ENCODE assay signal across 8 cellular contexts in the genomic region with DNA sequence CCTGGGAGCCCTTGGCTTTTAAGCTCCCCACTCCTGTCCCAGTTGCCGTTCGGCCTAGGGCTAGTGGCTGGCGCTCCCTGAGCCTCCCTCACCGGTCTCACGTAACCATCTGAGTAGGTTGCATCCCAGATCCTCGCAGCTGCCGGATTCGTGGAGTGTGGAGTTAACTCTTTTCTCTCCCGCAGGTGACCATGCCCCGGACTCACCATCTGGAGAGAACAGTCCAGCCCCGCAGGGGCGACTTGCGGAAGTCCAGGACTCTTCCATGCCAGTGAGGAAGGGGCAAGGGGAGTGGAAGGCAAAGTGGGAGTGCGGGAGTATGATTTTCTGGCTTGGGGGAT. TPM values are rescaled to one million over a fixed set of nuclear protein-coding genes. Genes with fewer than 3 reads are reported as not detected.
DNase-seq lines count a peak whose midpoint lies in the region; ATAC-seq, FAIRE-seq and TF ChIP-seq lines count a peak whose summit lies in the region.

No MANE protein-coding gene starts in this region.

- no peaks in the 10 kb centered on the region for H3K27me3 Mint-ChIP-seq in activated CD8-positive, alpha-beta memory T cell treated with anti-CD3 and anti-CD28 coated beads, Interleukin-2, amount 10 ng/mL, durations not matched to agents 7 days and 5 days

- peak overlapping the region; percentile 95 for H3K4me3 ChIP-seq in K562
- peak overlapping the region; percentile 78 to 96 for H3K4me3 ChIP-seq in left lung
- H3K4me3 ChIP-seq in tibial artery = peak overlapping the region; percentile 84 to 99

- intact Hi-C loops in K562 (cut with micrococcal nuclease) = no loop called here
- intact Hi-C loops in left lung (cut with DNase I) = no loop called here
- intact Hi-C loops in tibial artery (cut with DNase I; ENCODE audit: low total_unique reads) = no loop called here

- H3K27ac ChIP-seq in K562 (ENCODE audit: extremely low read depth, low read depth, low read length) (peak overlapping the region; percentile 96), left lung (peak overlapping the region; percentile 95 to 99), tibial artery (peak overlapping the region; percentile 97 to 98)

- H3K9me3 ChIP-seq in K562 (replicated peaks; ENCODE audit: control insufficient read depth, insufficient read depth, low read depth, low read length) = no peaks in the 10 kb centered on the region
- no peaks in the 10 kb centered on the region for H3K9me3 ChIP-seq in left lung
- no peaks in the 10 kb centered on the region for H3K9me3 ChIP-seq in tibial artery

- 2% methylated on average over 14 of the region's 14 CpGs for WGBS in K562 (ENCODE audit: insufficient coverage, low coverage, missing lambda C conversion rate)

- TF ChIP-seq CTCF in K562 (IDR thresholded peaks at IDR 0.05 in 2 of 3, conservative IDR thresholded peaks at IDR 0.05 in 1 of 3; ENCODE audit: insufficient read depth in 2 of 3, low read depth in 1 of 3, low read length in 3 of 3) = no peak
- TF ChIP-seq CTCF in left lung (IDR thresholded peaks at IDR 0.05) = no peak
- no peak for TF ChIP-seq CTCF in tibial artery (IDR thresholded peaks at IDR 0.05)

- peak overlapping the region; percentile 99 for H3K27ac Mint-ChIP-seq in activated CD8-positive, alpha-beta memory T cell treated with anti-CD3 and anti-CD28 coated beads, Interleukin-2, amount 10 ng/mL, durations not matched to agents 7 days and 5 days

- H3K4me1 ChIP-seq in K562 (replicated peaks in 1 of 2; ENCODE audit: control insufficient read depth in 2 of 2, insufficient read depth in 2 of 2, low read length in 2 of 2) (peaks cover 13 to 76% of the 10 kb centered on the region in 2 experiments), left lung (peaks cover 15 to 55% of the 10 kb centered on the region in 2 donors), tibial artery (peaks cover 0 to 36% (median 28%) of the 10 kb centered on the region in 4 donors)

- DNase-seq in activated CD8-positive, alpha-beta memory T cell treated with anti-CD3 and anti-CD28 coated beads, Interleukin-2, amount 10 ng/mL, durations not matched to agents 7 days and 5 days = no peak
- no peak for DNase-seq in activated CD8-positive, alpha-beta memory T cell treated with anti-CD3 and anti-CD28 coated beads for 24 hours
- DNase-seq in K562 (ENCODE audit: extremely low read depth in 1 of 4, low spot score in 3 of 4) = peak in 1 of 4 experiments; percentile 29
- no peak for DNase-seq in left lung
- peak in 1 of 2 donors; percentile 20 for DNase-seq in tibial artery
- DNase-seq in NCI-H2081 treated with DMSO at 0.1 percent for 48 hours (lab: John Stamatoyannopoulos, UW) = no peak
- DNase-seq in EL = no peak
- no peak for DNase-seq in activated effector memory CD4-positive, alpha-beta T cell treated with anti-CD3 and anti-CD28 coated beads, Interleukin-2, amount 50 U/mL, for 16 hours

- H3K36me3 ChIP-seq in K562 (ENCODE audit: control insufficient read depth, insufficient read depth, low read length) (peaks cover 57% of the 10 kb centered on the region), left lung (peaks cover 0 to 47% of the 10 kb centered on the region in 2 donors), tibial artery (peaks cover 38 to 46% (median 41%) of the 10 kb centered on the region in 3 donors)

- H3K36me3 Mint-ChIP-seq in activated CD8-positive, alpha-beta memory T cell treated with anti-CD3 and anti-CD28 coated beads, Interleukin-2, amount 10 ng/mL, durations not matched to agents 7 days and 5 days = peaks cover 37% of the 10 kb centered on the region

- peaks cover 45% of the 10 kb centered on the region for H3K79me2 ChIP-seq in K562 (ENCODE audit: control insufficient read depth, insufficient read depth, low read length)

- peak overlapping the region; percentile 32 for H2AFZ ChIP-seq in K562 (ENCODE audit: low read depth, low read length)

- H3K4me1 Mint-ChIP-seq in activated CD8-positive, alpha-beta memory T cell treated with anti-CD3 and anti-CD28 coated beads, Interleukin-2, amount 10 ng/mL, durations not matched to agents 7 days and 5 days = peaks cover 35% of the 10 kb centered on the region

- TF ChIP-seq POLR2A in K562 (conservative IDR thresholded peaks at IDR 0.05) = no peak

- no peak for TF ChIP-seq RAD21 in K562 (CRISPR knock-in tag; conservative IDR thresholded peaks at IDR 0.05 in 1 of 2, IDR thresholded peaks at IDR 0.05 in 1 of 2)

- H3K9ac ChIP-seq in K562 (ENCODE audit: insufficient read depth in 1 of 2, low read depth in 2 of 2, low read length in 2 of 2) = peak overlapping the region; percentile 99 to 100

- in situ Hi-C loops in K562 (cut with MboI) = no loop called here

- H3K9me1 ChIP-seq in K562 (ENCODE audit: control insufficient read depth, insufficient read depth, low read length) = peaks cover 3% of the 10 kb centered on the region

- no peak for ATAC-seq in activated CD8-positive, alpha-beta memory T cell treated with anti-CD3 and anti-CD28 coated beads, Interleukin-2, amount 10 ng/mL, durations not matched to agents 7 days and 5 days
- ATAC-seq in K562 (no peak), left lung (no peak)

- CTCF ChIA-PET in activated CD8-positive, alpha-beta memory T cell treated with anti-CD3 and anti-CD28 coated beads, Interleukin-2, amount 10 ng/mL, durations not matched to agents 7 days and 5 days (lab: Charles Lee) = interaction anchor here (0.7 to 27.4 kb wide), 14 partner anchors 9 to 198 kb away, joined by 3 to 710 read pairs (median 4); a partner anchor contains a TSS
- CTCF ChIA-PET in K562 (lab: Yijun Ruan, JAX; ENCODE audit: low intra/inter-chr PET ratio) = no interaction called here

- POLR2A ChIA-PET in K562 (lab: Yijun Ruan, JAX) = interaction anchor here (0.7 to 5.6 kb wide), 12 partner anchors 8 to 788 kb away, joined by 3 to 151 read pairs (median 4); a partner anchor contains a TSS

- peaks cover 13% of the 10 kb centered on the region for H4K20me1 ChIP-seq in K562 (replicated peaks; ENCODE audit: control insufficient read depth, insufficient read depth, low read length)

- H3K4me2 ChIP-seq in K562 (ENCODE audit: insufficient read depth, low read length) = peak overlapping the region; percentile 95

- no peaks in the 10 kb centered on the region; a peak in 1 of 5 replicates for H3K27me3 ChIP-seq in K562 (ENCODE audit: control insufficient read depth in 2 of 2, insufficient read depth in 2 of 2, low read length in 2 of 2)
- H3K27me3 ChIP-seq in left lung = no peaks in the 10 kb centered on the region
- H3K27me3 ChIP-seq in tibial artery = no peaks in the 10 kb centered on the region

- H3K4me3 Mint-ChIP-seq in activated CD8-positive, alpha-beta memory T cell treated with anti-CD3 and anti-CD28 coated beads, Interleukin-2, amount 10 ng/mL, durations not matched to agents 7 days and 5 days = peak overlapping the region; percentile 91

- BruUV-seq in K562 (replicated peaks; lab: Mats Ljungman, UMichigan) = no TSS peak

- no peaks in the 10 kb centered on the region for H3K9me3 Mint-ChIP-seq in activated CD8-positive, alpha-beta memory T cell treated with anti-CD3 and anti-CD28 coated beads, Interleukin-2, amount 10 ng/mL, durations not matched to agents 7 days and 5 days (ENCODE audit: low read depth)

- no peak for TF ChIP-seq EP300 in K562 (IDR thresholded peaks at IDR 0.05; ENCODE audit: low read length)

- no peak for FAIRE-seq in K562 (lab: Jason Lieb, UNC)

RNA-seq across cellular contexts. Expression of a gene that starts 0.9 kb away (rescaled TPM):
- 100 to 1,000 TPM; 106 to 125 TPM for total RNA-seq in activated CD8-positive, alpha-beta memory T cell treated with anti-CD3 and anti-CD28 coated beads, Interleukin-2, amount 10 ng/mL, durations not matched to agents 7 days and 5 days
- total RNA-seq in K562 (2011; cell fraction: chromatin; rRNA removed; ENCODE audit: low replicate concordance) = 139 and 354 TPM in 2 replicates
- total RNA-seq in K562 (2011; cell fraction: nucleolus; rRNA removed) = 277 and 282 TPM in 2 replicates
- 171 and 194 TPM in 2 replicates for total RNA-seq in K562 (2011; cell fraction: nucleoplasm; rRNA removed)
- total RNA-seq in K562 (2014; rRNA removed) (79.4 and 95.8 TPM in 2 replicates), K562 (2014; rRNA removed; fragmentation: Illumina TruSeq; extraction: Trizol) (23.0 and 33.5 TPM in 2 replicates), K562 (2015; rRNA removed; fragmentation: Illumina TruSeq; extraction: Trizol) (53.5 and 55.8 TPM in 2 replicates), K562 (2021) (81.5 and 91.8 TPM in 2 replicates), left lung (10 to 100 TPM; 43.4 to 50.7 TPM)
- polyA plus RNA-seq in K562 (2011; rRNA removed) (51.8 and 69.9 TPM in 2 replicates), K562 (2014; fragmentation: Illumina TruSeq; extraction: Trizol) (53.7 and 62.8 TPM in 2 replicates), K562 (2014; fragmentation: Nextera tagmentation; extraction: Ambion mirVana) (10 to 100 TPM; 13.4 to 16.1 TPM), K562 (2014; rRNA removed) (103 and 118 TPM in 2 replicates)
- polyA plus RNA-seq in K562 (2011; cell fraction: cytosol; rRNA removed) = 33.2 and 41.5 TPM in 2 replicates
- 678 and 750 TPM in 2 replicates for polyA plus RNA-seq in K562 (2011; cell fraction: nucleus; rRNA removed)
- 97.9 and 190 TPM in 2 replicates for polyA plus RNA-seq in K562 (2012)
- 11.8 and 17.2 TPM in 2 replicates for polyA minus RNA-seq in K562 (2011; rRNA and poly(A)+ RNA removed)
- 19.5 and 23.5 TPM in 2 replicates for polyA minus RNA-seq in K562 (2011; cell fraction: cytosol; rRNA and poly(A)+ RNA removed)
- 123 and 135 TPM in 2 replicates for polyA minus RNA-seq in K562 (2011; cell fraction: nucleus; rRNA and poly(A)+ RNA removed)

RNA-seq across cellular contexts. Expression of a gene that starts 3.2 kb away (rescaled TPM):
- 1,000 to 10,000 TPM; 1,745 to 1,753 TPM for total RNA-seq in activated CD8-positive, alpha-beta memory T cell treated with anti-CD3 and anti-CD28 coated beads, Interleukin-2, amount 10 ng/mL, durations not matched to agents 7 days and 5 days
- 145 and 300 TPM in 2 replicates for total RNA-seq in K562 (2011; cell fraction: chromatin; rRNA removed; ENCODE audit: low replicate concordance)
- total RNA-seq in K562 (2011; cell fraction: nucleolus; rRNA removed) = 227 and 257 TPM in 2 replicates
- total RNA-seq in K562 (2011; cell fraction: nucleoplasm; rRNA removed) = 176 and 204 TPM in 2 replicates
- total RNA-seq in K562 (2014; rRNA removed) = 1,045 and 1,321 TPM in 2 replicates
- total RNA-seq in K562 (2014; rRNA removed; fragmentation: Illumina TruSeq; extraction: Trizol) = 570 and 664 TPM in 2 replicates
- 851 and 860 TPM in 2 replicates for total RNA-seq in K562 (2015; rRNA removed; fragmentation: Illumina TruSeq; extraction: Trizol)
- total RNA-seq in K562 (2021) = 891 and 919 TPM in 2 replicates
- 632 and 770 TPM in 2 replicates for polyA plus RNA-seq in K562 (2011; rRNA removed)
- polyA plus RNA-seq in K562 (2011; cell fraction: cytosol; rRNA removed) = 894 and 1,220 TPM in 2 replicates
- polyA plus RNA-seq in K562 (2011; cell fraction: nucleus; rRNA removed) = 307 TPM in 2 replicates
- 903 and 977 TPM in 2 replicates for polyA plus RNA-seq in K562 (2012)
- polyA plus RNA-seq in K562 (2014; fragmentation: Illumina TruSeq; extraction: Trizol) = 1,101 and 1,325 TPM in 2 replicates
- 100 to 1,000 TPM; 105 to 222 TPM for polyA plus RNA-seq in K562 (2014; fragmentation: Nextera tagmentation; extraction: Ambion mirVana)
- polyA plus RNA-seq in K562 (2014; rRNA removed) = 859 and 956 TPM in 2 replicates
- polyA minus RNA-seq in K562 (2011; rRNA and poly(A)+ RNA removed) = 971 and 1,022 TPM in 2 replicates
- 560 and 642 TPM in 2 replicates for polyA minus RNA-seq in K562 (2011; cell fraction: cytosol; rRNA and poly(A)+ RNA removed)
- 107 and 193 TPM in 2 replicates for polyA minus RNA-seq in K562 (2011; cell fraction: nucleus; rRNA and poly(A)+ RNA removed)
- total RNA-seq in left lung = 1,000 to 10,000 TPM in 1 of 2 donors, 100 to 1,000 TPM in 1; 790 to 1,162 TPM

RNA-seq across cellular contexts. Expression of a gene that starts 11.5 kb away (rescaled TPM):
- total RNA-seq in activated CD8-positive, alpha-beta memory T cell treated with anti-CD3 and anti-CD28 coated beads, Interleukin-2, amount 10 ng/mL, durations not matched to agents 7 days and 5 days = 10 to 100 TPM in 1 of 2 experiments, 1 to 10 TPM in 1; 7.1 to 13.4 TPM
- total RNA-seq in K562 (2011; cell fraction: chromatin; rRNA removed; ENCODE audit: low replicate concordance) = 12.1 and 30.7 TPM in 2 replicates
- total RNA-seq in K562 (2011; cell fraction: nucleolus; rRNA removed) = 15.1 and 19.3 TPM in 2 replicates
- total RNA-seq in K562 (2011; cell fraction: nucleoplasm; rRNA removed) = 11.3 and 15.8 TPM in 2 replicates
- 0.64 and 0.86 TPM in 2 replicates for total RNA-seq in K562 (2014; rRNA removed)
- total RNA-seq in K562 (2014; rRNA removed; fragmentation: Illumina TruSeq; extraction: Trizol) = 0.07 and 0.32 TPM in 2 replicates
- 0.57 and 0.58 TPM in 2 replicates for total RNA-seq in K562 (2015; rRNA removed; fragmentation: Illumina TruSeq; extraction: Trizol)
- total RNA-seq in K562 (2021) = 1.6 and 2.6 TPM in 2 replicates
- 2.0 and 3.9 TPM in 2 replicates for polyA plus RNA-seq in K562 (2011; rRNA removed)
- polyA plus RNA-seq in K562 (2011; cell fraction: cytosol; rRNA removed) = 3.3 and 4.7 TPM in 2 replicates
- polyA plus RNA-seq in K562 (2011; cell fraction: nucleus; rRNA removed) = 41.3 and 54.9 TPM in 2 replicates
- polyA plus RNA-seq in K562 (2012) = 1.3 and 4.2 TPM in 2 replicates
- 0.74 and 1.1 TPM in 2 replicates for polyA plus RNA-seq in K562 (2014; fragmentation: Illumina TruSeq; extraction: Trizol)
- under 1 TPM in 1 of 2 experiments, not detected in 1; 0.13 TPM for polyA plus RNA-seq in K562 (2014; fragmentation: Nextera tagmentation; extraction: Ambion mirVana)
- 2.9 TPM in 2 replicates for polyA plus RNA-seq in K562 (2014; rRNA removed)
- 0.53 and 1.2 TPM in 2 replicates for polyA minus RNA-seq in K562 (2011; rRNA and poly(A)+ RNA removed)
- polyA minus RNA-seq in K562 (2011; cell fraction: cytosol; rRNA and poly(A)+ RNA removed) = 1.3 TPM in 1 of 2 replicates, not detected in the other
- polyA minus RNA-seq in K562 (2011; cell fraction: nucleus; rRNA and poly(A)+ RNA removed) = 7.5 and 7.8 TPM in 2 replicates
- total RNA-seq in left lung = 100 to 1,000 TPM in 1 of 2 donors, 10 to 100 TPM in 1; 67.6 to 113 TPM

RNA-seq across cellular contexts. Expression of a gene that starts 18.5 kb away (rescaled TPM):
- 100 to 1,000 TPM; 268 to 339 TPM for total RNA-seq in activated CD8-positive, alpha-beta memory T cell treated with anti-CD3 and anti-CD28 coated beads, Interleukin-2, amount 10 ng/mL, durations not matched to agents 7 days and 5 days
- total RNA-seq in K562 (2011; cell fraction: chromatin; rRNA removed; ENCODE audit: low replicate concordance) = not detected in 2 replicates
- total RNA-seq in K562 (2011; cell fraction: nucleolus; rRNA removed) = not detected in 2 replicates
- not detected in 2 replicates for total RNA-seq in K562 (2011; cell fraction: nucleoplasm; rRNA removed)
- total RNA-seq in K562 (2014; rRNA removed) = not detected in 2 replicates
- not detected in 2 replicates for total RNA-seq in K562 (2014; rRNA removed; fragmentation: Illumina TruSeq; extraction: Trizol)
- total RNA-seq in K562 (2015; rRNA removed; fragmentation: Illumina TruSeq; extraction: Trizol) = not detected in 2 replicates
- total RNA-seq in K562 (2021) = not detected in 2 replicates
- polyA plus RNA-seq in K562 (2011; rRNA removed) = 0.05 TPM in 1 of 2 replicates, not detected in the other
- 0.07 TPM in 1 of 2 replicates, not detected in the other for polyA plus RNA-seq in K562 (2011; cell fraction: cytosol; rRNA removed)
- polyA plus RNA-seq in K562 (2011; cell fraction: nucleus; rRNA removed) = 0.11 and 0.13 TPM in 2 replicates
- polyA plus RNA-seq in K562 (2012) = 0.11 and 0.16 TPM in 2 replicates
- not detected in 2 replicates for polyA plus RNA-seq in K562 (2014; fragmentation: Illumina TruSeq; extraction: Trizol)
- polyA plus RNA-seq in K562 (2014; fragmentation: Nextera tagmentation; extraction: Ambion mirVana) = under 1 TPM in 1 of 2 experiments, not detected in 1; 0.04 TPM
- not detected in 2 replicates for polyA plus RNA-seq in K562 (2014; rRNA removed)
- polyA minus RNA-seq in K562 (2011; rRNA and poly(A)+ RNA removed) = not detected in 2 replicates
- polyA minus RNA-seq in K562 (2011; cell fraction: cytosol; rRNA and poly(A)+ RNA removed) = not detected in 2 replicates
- polyA minus RNA-seq in K562 (2011; cell fraction: nucleus; rRNA and poly(A)+ RNA removed) = not detected in 2 replicates
- total RNA-seq in left lung = 1 to 10 TPM; 5.8 to 9.1 TPM

RNA-seq across cellular contexts. Expression of a gene that starts 27.1 kb away (rescaled TPM):
- 100 to 1,000 TPM; 100 to 122 TPM for total RNA-seq in activated CD8-positive, alpha-beta memory T cell treated with anti-CD3 and anti-CD28 coated beads, Interleukin-2, amount 10 ng/mL, durations not matched to agents 7 days and 5 days
- 53.7 and 168 TPM in 2 replicates for total RNA-seq in K562 (2011; cell fraction: chromatin; rRNA removed; ENCODE audit: low replicate concordance)
- total RNA-seq in K562 (2011; cell fraction: nucleolus; rRNA removed) = 118 and 119 TPM in 2 replicates
- 83.9 and 91.0 TPM in 2 replicates for total RNA-seq in K562 (2011; cell fraction: nucleoplasm; rRNA removed)
- total RNA-seq in K562 (2014; rRNA removed) = 77.2 and 98.5 TPM in 2 replicates
- total RNA-seq in K562 (2014; rRNA removed; fragmentation: Illumina TruSeq; extraction: Trizol) = 36.8 and 44.6 TPM in 2 replicates
- total RNA-seq in K562 (2015; rRNA removed; fragmentation: Illumina TruSeq; extraction: Trizol) = 45.8 and 46.8 TPM in 2 replicates
- 51.1 and 54.0 TPM in 2 replicates for total RNA-seq in K562 (2021)
- polyA plus RNA-seq in K562 (2011; rRNA removed) = 58.8 and 69.4 TPM in 2 replicates
- 81.2 and 144 TPM in 2 replicates for polyA plus RNA-seq in K562 (2011; cell fraction: cytosol; rRNA removed)
- 131 and 187 TPM in 2 replicates for polyA plus RNA-seq in K562 (2011; cell fraction: nucleus; rRNA removed)
- polyA plus RNA-seq in K562 (2012) = 65.8 and 94.8 TPM in 2 replicates
- polyA plus RNA-seq in K562 (2014; fragmentation: Illumina TruSeq; extraction: Trizol) = 48.6 and 62.8 TPM in 2 replicates
- 10 to 100 TPM; 41.2 to 46.2 TPM for polyA plus RNA-seq in K562 (2014; fragmentation: Nextera tagmentation; extraction: Ambion mirVana)
- polyA plus RNA-seq in K562 (2014; rRNA removed) = 79.2 and 82.8 TPM in 2 replicates
- 43.2 and 46.4 TPM in 2 replicates for polyA minus RNA-seq in K562 (2011; rRNA and poly(A)+ RNA removed)
- 59.7 and 70.4 TPM in 2 replicates for polyA minus RNA-seq in K562 (2011; cell fraction: cytosol; rRNA and poly(A)+ RNA removed)
- polyA minus RNA-seq in K562 (2011; cell fraction: nucleus; rRNA and poly(A)+ RNA removed) = 47.0 and 54.9 TPM in 2 replicates
- 10 to 100 TPM; 56.5 to 69.6 TPM for total RNA-seq in left lung
